In the genomic region with DNA sequence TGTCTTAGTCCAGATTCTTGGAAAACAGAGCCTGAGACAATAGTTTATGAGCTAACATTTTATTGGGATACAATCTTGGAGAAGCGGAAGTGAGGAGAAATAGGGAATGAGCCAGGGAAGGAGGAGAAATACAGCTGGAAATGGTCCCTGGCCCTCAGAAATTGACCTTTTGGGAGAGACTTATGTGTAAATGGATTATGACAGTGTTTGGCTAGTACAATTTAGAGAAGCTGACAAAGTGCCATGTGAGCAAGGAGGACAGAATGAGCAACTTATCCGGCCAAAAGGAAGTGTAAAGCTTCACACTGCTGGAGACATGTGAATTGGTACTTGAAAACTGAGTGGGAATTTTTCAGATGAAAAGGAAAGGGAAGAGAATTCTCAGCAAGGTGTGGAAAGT, we compare ENCODE assay signal across 13 cellular contexts. TPM values are rescaled to one million over a fixed set of nuclear protein-coding genes. Genes with fewer than 3 reads are reported as not detected.
DNase-seq lines count a peak whose midpoint lies in the region; ATAC-seq and TF ChIP-seq lines count a peak whose summit lies in the region.
"Had no signal": no experiment of that assay in that cellular context is flagged by ENCODE, and none has a peak within 500 bp of the region (broad histone marks: within the 10 kb centered on the region; RNA-seq: fewer than 3 reads in every experiment).

No MANE protein-coding gene starts in this region.

- H3K36me3 Mint-ChIP-seq in endodermal cell (ENCODE audit: low read depth): no peaks in the 10 kb centered on the region
- H3K36me3 Mint-ChIP-seq in WTC11: no peaks in the 10 kb centered on the region

- peak overlapping the region; percentile 11; the same call in 1 of the 2 replicates for H3K9ac ChIP-seq in Karpas-422 (ENCODE audit: low read length)
- H3K9ac ChIP-seq in endodermal cell (ENCODE audit: extremely low read depth, low read length, poor library complexity, severe bottlenecking): no peak overlapping the region

- ATAC-seq in WTC11 (no peak), GM19035 (IDR thresholded peaks at IDR 0.05; ENCODE audit: unreplicated experiment) (no peak)
- ATAC-seq: esophagus mucosa had no signal

- H3K4me3 ChIP-seq in Karpas-422 (ENCODE audit: low read length): peak overlapping the region; percentile 7; the same call in 1 of the 2 replicates
- no peak overlapping the region for H3K4me3 ChIP-seq in endodermal cell (ENCODE audit: low read length)
- H3K4me3 ChIP-seq in skeletal muscle cell (ENCODE audit: low read depth, low read length): peak overlapping the region; percentile 46

- no peaks in the 10 kb centered on the region for H3K27me3 ChIP-seq in Karpas-422 (ENCODE audit: low read length)
- no peaks in the 10 kb centered on the region for H3K27me3 ChIP-seq in endodermal cell (ENCODE audit: control insufficient read depth, insufficient read depth, low read length, poor library complexity, severe bottlenecking)

- CTCF ChIA-PET in WTC11 (lab: Charles Lee): interaction anchor here (0.8 to 4.8 kb wide), 7 partner anchors 9 to 675 kb away, joined by 3 to 40 read pairs (median 4); partner anchors contain the start of genes CAPS2, GLIPR1L1 and GLIPR1L2

- POLR2A ChIA-PET in WTC11 (lab: Charles Lee): no interaction called here

- DNase-seq in DMS79 treated with DMSO at 0.1 percent for 48 hours (lab: John Stamatoyannopoulos, UW) (peak; percentile 42), DMS79 (lab: John Stamatoyannopoulos, UW) (no peak), Karpas-422 (no peak), endodermal cell (peak; percentile 50), skeletal muscle cell (ENCODE audit: low read depth) (no peak), WTC11 (ENCODE audit: low spot score) (no peak), OCI-M2 (lab: John Stamatoyannopoulos, UW; ENCODE audit: unreplicated experiment) (no peak)
- DNase-seq: activated naive CD4-positive, alpha-beta T cell treated with anti-CD3 and anti-CD28 coated beads, Interleukin-2, amount 10 ng/mL, durations not matched to agents 7 days and 5 days; NCI-H774; stimulated activated CD4-positive, alpha-beta T cell treated with anti-CD3 and anti-CD28 coated beads, Interleukin-12 subunit alpha, Interleukin-12 subunit beta, amount 100 ng/mL, for 4 hours had no signal

- H3K36me3 ChIP-seq in Karpas-422 (ENCODE audit: insufficient read depth, low read length) (peaks cover 17% of the 10 kb centered on the region; the same call in 1 of the 2 replicates), endodermal cell (ENCODE audit: control insufficient read depth, insufficient read depth, low read length) (no peaks in the 10 kb centered on the region)

- no peaks in the 10 kb centered on the region for H3K27me3 Mint-ChIP-seq in endodermal cell (ENCODE audit: insufficient read depth)
- H3K27me3 Mint-ChIP-seq in WTC11 (ENCODE audit: low read depth): no peaks in the 10 kb centered on the region
- H3K27me3 Mint-ChIP-seq: activated naive CD4-positive, alpha-beta T cell treated with anti-CD3 and anti-CD28 coated beads, Interleukin-2, amount 10 ng/mL, durations not matched to agents 7 days and 5 days had no signal

- TF ChIP-seq CTCF in endodermal cell (conservative IDR thresholded peaks at IDR 0.05) (no peak), WTC11 (IDR thresholded peaks at IDR 0.05) (no peak)

- H3K79me2 ChIP-seq in Karpas-422 (ENCODE audit: low read length): peaks cover 56% of the 10 kb centered on the region

- no peaks in the 10 kb centered on the region for H4K20me1 ChIP-seq in Karpas-422 (ENCODE audit: insufficient read depth, low read depth, low read length)

- H3K4me1 ChIP-seq in Karpas-422 (ENCODE audit: low read length): peaks cover 65% of the 10 kb centered on the region
- H3K4me1 ChIP-seq in endodermal cell (ENCODE audit: control insufficient read depth, insufficient read depth, low read length): peaks cover 13% of the 10 kb centered on the region

- H3K4me3 Mint-ChIP-seq in endodermal cell (no peak overlapping the region), WTC11 (no peak overlapping the region)

- H3K27ac Mint-ChIP-seq in endodermal cell: peak overlapping the region; percentile 12
- H3K27ac Mint-ChIP-seq in WTC11: no peak overlapping the region; the same call in 1 of the 2 replicates

- H2AFZ ChIP-seq in Karpas-422 (ENCODE audit: low read length): no peak overlapping the region

- H3K9me3 ChIP-seq in Karpas-422 (ENCODE audit: low read length): no peaks in the 10 kb centered on the region
- no peaks in the 10 kb centered on the region for H3K9me3 ChIP-seq in endodermal cell (ENCODE audit: control insufficient read depth, low read length)

- H3K9me2 ChIP-seq in Karpas-422 (replicated peaks; ENCODE audit: insufficient read depth, low read length): no peaks in the 10 kb centered on the region

- 82 to 100% methylated on average over 2 of the region's 2 CpGs for WGBS in endodermal cell (ENCODE audit: insufficient coverage in 1 of 2, insufficient read length in 1 of 2), 2 experiments

- H3K27ac ChIP-seq in Karpas-422 (ENCODE audit: low read length) (peak overlapping the region; percentile 0; the same call in 1 of the 2 replicates), endodermal cell (ENCODE audit: low read depth, low read length) (no peak overlapping the region)
- H3K27ac ChIP-seq: 22Rv1 had no signal

- no peaks in the 10 kb centered on the region for H3K9me3 Mint-ChIP-seq in endodermal cell
- no peaks in the 10 kb centered on the region for H3K9me3 Mint-ChIP-seq in WTC11
- H3K9me3 Mint-ChIP-seq: activated naive CD4-positive, alpha-beta T cell treated with anti-CD3 and anti-CD28 coated beads, Interleukin-2, amount 10 ng/mL, durations not matched to agents 7 days and 5 days had no signal

- H3K4me1 Mint-ChIP-seq in endodermal cell (peaks cover 38% of the 10 kb centered on the region), WTC11 (peaks cover 37% of the 10 kb centered on the region)

- H3K4me2 ChIP-seq in Karpas-422 (ENCODE audit: low read depth, low read length, poor library complexity, severe bottlenecking): peak overlapping the region; percentile 87

TF ChIP-seq in WTC11, 78 proteins besides CTCF, POLR2A, EP300 and RAD21 (continues in another document):
- TF ChIP-seq, protein P1, sequence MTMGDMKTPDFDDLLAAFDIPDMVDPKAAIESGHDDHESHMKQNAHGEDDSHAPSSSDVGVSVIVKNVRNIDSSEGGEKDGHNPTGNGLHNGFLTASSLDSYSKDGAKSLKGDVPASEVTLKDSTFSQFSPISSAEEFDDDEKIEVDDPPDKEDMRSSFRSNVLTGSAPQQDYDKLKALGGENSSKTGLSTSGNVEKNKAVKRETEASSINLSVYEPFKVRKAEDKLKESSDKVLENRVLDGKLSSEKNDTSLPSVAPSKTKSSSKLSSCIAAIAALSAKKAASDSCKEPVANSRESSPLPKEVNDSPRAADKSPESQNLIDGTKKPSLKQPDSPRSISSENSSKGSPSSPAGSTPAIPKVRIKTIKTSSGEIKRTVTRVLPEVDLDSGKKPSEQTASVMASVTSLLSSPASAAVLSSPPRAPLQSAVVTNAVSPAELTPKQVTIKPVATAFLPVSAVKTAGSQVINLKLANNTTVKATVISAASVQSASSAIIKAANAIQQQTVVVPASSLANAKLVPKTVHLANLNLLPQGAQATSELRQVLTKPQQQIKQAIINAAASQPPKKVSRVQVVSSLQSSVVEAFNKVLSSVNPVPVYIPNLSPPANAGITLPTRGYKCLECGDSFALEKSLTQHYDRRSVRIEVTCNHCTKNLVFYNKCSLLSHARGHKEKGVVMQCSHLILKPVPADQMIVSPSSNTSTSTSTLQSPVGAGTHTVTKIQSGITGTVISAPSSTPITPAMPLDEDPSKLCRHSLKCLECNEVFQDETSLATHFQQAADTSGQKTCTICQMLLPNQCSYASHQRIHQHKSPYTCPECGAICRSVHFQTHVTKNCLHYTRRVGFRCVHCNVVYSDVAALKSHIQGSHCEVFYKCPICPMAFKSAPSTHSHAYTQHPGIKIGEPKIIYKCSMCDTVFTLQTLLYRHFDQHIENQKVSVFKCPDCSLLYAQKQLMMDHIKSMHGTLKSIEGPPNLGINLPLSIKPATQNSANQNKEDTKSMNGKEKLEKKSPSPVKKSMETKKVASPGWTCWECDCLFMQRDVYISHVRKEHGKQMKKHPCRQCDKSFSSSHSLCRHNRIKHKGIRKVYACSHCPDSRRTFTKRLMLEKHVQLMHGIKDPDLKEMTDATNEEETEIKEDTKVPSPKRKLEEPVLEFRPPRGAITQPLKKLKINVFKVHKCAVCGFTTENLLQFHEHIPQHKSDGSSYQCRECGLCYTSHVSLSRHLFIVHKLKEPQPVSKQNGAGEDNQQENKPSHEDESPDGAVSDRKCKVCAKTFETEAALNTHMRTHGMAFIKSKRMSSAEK (CRISPR knock-in tag; IDR thresholded peaks at IDR 0.05; ENCODE audit: borderline replicate concordance): no peak
- TF ChIP-seq, protein P2, sequence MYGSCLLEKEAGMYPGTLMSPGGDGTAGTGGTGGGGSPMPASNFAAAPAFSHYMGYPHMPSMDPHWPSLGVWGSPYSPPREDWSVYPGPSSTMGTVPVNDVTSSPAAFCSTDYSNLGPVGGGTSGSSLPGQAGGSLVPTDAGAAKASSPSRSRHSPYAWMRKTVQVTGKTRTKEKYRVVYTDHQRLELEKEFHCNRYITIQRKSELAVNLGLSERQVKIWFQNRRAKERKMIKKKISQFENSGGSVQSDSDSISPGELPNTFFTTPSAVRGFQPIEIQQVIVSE (CRISPR knock-in tag; IDR thresholded peaks at IDR 0.05; ENCODE audit: borderline replicate concordance): no peak
- no peak for TF ChIP-seq NR1H2 (CRISPR knock-in tag; IDR thresholded peaks at IDR 0.05)
- TF ChIP-seq, protein P3, sequence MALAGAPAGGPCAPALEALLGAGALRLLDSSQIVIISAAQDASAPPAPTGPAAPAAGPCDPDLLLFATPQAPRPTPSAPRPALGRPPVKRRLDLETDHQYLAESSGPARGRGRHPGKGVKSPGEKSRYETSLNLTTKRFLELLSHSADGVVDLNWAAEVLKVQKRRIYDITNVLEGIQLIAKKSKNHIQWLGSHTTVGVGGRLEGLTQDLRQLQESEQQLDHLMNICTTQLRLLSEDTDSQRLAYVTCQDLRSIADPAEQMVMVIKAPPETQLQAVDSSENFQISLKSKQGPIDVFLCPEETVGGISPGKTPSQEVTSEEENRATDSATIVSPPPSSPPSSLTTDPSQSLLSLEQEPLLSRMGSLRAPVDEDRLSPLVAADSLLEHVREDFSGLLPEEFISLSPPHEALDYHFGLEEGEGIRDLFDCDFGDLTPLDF (CRISPR knock-in tag; IDR thresholded peaks at IDR 0.05): no peak

RNA-seq across cellular contexts. Expression of gene GLIPR1, which starts 2.9 kb away (rescaled TPM):
- 55.0 and 149 TPM in 2 replicates for total RNA-seq in Karpas-422 (2014; rRNA removed; shearing (Covaris generic); ENCODE audit: low replicate concordance)
- total RNA-seq in endodermal cell (under 1 TPM; 0.22 to 0.29 TPM), WTC11 (2021) (0.28 to 0.48 TPM in 2 of 3 replicates, not detected in the other)
- 1.7 TPM for polyA plus RNA-seq in endodermal cell (2013, experiment 1 of 2)
- polyA plus RNA-seq in endodermal cell (2013, experiment 2 of 2): 3.1 TPM

RNA-seq across cellular contexts. Expression of gene KRR1, which starts 28.0 kb away (rescaled TPM):
- total RNA-seq in Karpas-422 (2014; rRNA removed; shearing (Covaris generic); ENCODE audit: low replicate concordance): 35.8 and 63.8 TPM in 2 replicates
- 10 to 100 TPM; 60.7 to 75.2 TPM for total RNA-seq in endodermal cell
- 33.0 TPM for polyA plus RNA-seq in endodermal cell (2013, experiment 1 of 2)
- polyA plus RNA-seq in endodermal cell (2013, experiment 2 of 2): 37.5 TPM
- total RNA-seq in WTC11 (2021): 54.4 to 59.6 TPM (median 54.8 TPM) in 3 replicates

Comparison
In these comparisons a context has a peak if more than half of its experiments do, and no peak if none do; other contexts are left out.
1. DNase-seq: peak in DMS79 treated with DMSO at 0.1 percent for 48 hours (single experiment) and endodermal cell (single experiment); none in DMS79 (single experiment), Karpas-422 (single experiment), skeletal muscle cell (single experiment), WTC11 (single experiment) and OCI-M2 (single experiment).
2. RNA of gene GLIPR1, which starts 2.9 kb away (total RNA-seq): 55.0 to 149 TPM in Karpas-422; 0.22 to 0.29 TPM in endodermal cell and 0.28 to 0.48 TPM in WTC11; every median in the first group is over 10 times any median in the second.